ENCODE assay signal across 1 cellular context in genomic region chr10:100534726-100535125, GRCh38.
TF ChIP-seq lines count a peak whose summit lies in the region.

No MANE protein-coding gene starts in this region.

TF ChIP-seq in HCT116, 20 proteins besides CTCF, POLR2A, EP300 and RAD21:
- TF ChIP-seq ZNF274 (IDR thresholded peaks at IDR 0.05; ENCODE audit: low read depth, low read length) (no peak), CEBPB (IDR thresholded peaks at IDR 0.05; ENCODE audit: low read depth) (no peak), ZFX (IDR thresholded peaks at IDR 0.05) (no peak), MAX (IDR thresholded peaks at IDR 0.05) (no peak), ATF3 (IDR thresholded peaks at IDR 0.05) (no peak), SP1 (IDR thresholded peaks at IDR 0.05; ENCODE audit: low read depth) (no peak), CBX3 (IDR thresholded peaks at IDR 0.05; ENCODE audit: low read depth) (no peak), POLR2AphosphoS5 (IDR thresholded peaks at IDR 0.05; ENCODE audit: low read depth, low read length) (no peak), REST (IDR thresholded peaks at IDR 0.05; ENCODE audit: low read depth) (no peak), EZH2 (IDR thresholded peaks at IDR 0.05) (no peak), TCF7L2 (IDR thresholded peaks at IDR 0.05; ENCODE audit: borderline replicate concordance, extremely low read depth, insufficient read depth, insufficient read length) (no peak), EGR1 (IDR thresholded peaks at IDR 0.05; ENCODE audit: low read depth) (no peak), SIN3A (IDR thresholded peaks at IDR 0.05; ENCODE audit: low read depth) (no peak), SRF (IDR thresholded peaks at IDR 0.05; ENCODE audit: low read depth) (no peak)
